ENCODE assay signal across 44 cellular contexts in the genomic region with DNA sequence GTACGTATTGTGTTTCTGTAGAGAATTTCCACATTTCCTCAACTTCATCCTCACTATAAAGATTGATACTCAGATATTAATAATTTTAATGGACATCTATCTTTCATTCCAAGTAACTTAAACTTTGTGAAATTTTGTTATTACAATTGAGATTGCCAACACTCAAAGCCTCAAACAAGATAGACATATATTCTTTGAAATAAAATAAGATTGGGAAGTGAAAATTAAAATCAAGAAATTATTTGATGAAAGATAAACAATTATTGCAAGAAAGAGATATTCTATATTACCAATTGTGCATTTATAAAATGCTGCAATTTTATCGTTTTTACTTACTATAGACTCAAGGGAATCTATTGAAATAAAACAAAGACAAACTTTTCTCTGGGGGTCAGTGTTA. TPM values are rescaled to one million over a fixed set of nuclear protein-coding genes. Genes with fewer than 3 reads are reported as not detected.
"Had no signal": no experiment of that assay in that cellular context is flagged by ENCODE, and none has a peak within 500 bp of the region (broad histone marks: within the 10 kb centered on the region; RNA-seq: fewer than 3 reads in every experiment).

A gene (minus strand): TSS at position 101 of the 400 bp plus-strand sequence. CDS start 1,337 bp downstream, outside the sequence.

- H3K4me3 Mint-ChIP-seq: activated naive CD4-positive, alpha-beta T cell treated with anti-CD3 and anti-CD28 coated beads for 36 hours; activated naive CD4-positive, alpha-beta T cell treated with anti-CD3 and anti-CD28 coated beads, Interleukin-2, amount 10 ng/mL, durations not matched to agents 7 days and 5 days; activated naive CD4-positive, alpha-beta T cell treated with anti-CD3 and anti-CD28 coated beads, Interleukin-2, amount 50 U/mL, for 24 hours; activated naive CD8-positive, alpha-beta T cell; activated naive CD8-positive, alpha-beta T cell treated with anti-CD3 and anti-CD28 coated beads for 36 hours; activated naive CD8-positive, alpha-beta T cell treated with anti-CD3 and anti-CD28 coated beads, Interleukin-2, amount 10 ng/mL, durations not matched to agents 7 days and 5 days; activated naive CD8-positive, alpha-beta T cell treated with anti-CD3 and anti-CD28 coated beads, Interleukin-2, amount 50 U/mL, for 24 hours; activated T-cell treated with anti-CD3 and anti-CD28 coated beads, Interleukin-2, amount 50 U/mL, for 24 hours; activated T-cell treated with anti-CD3 and anti-CD28 coated beads, Interleukin-2, amount 50 U/mL, for 4 hours; activated T-cell treated with anti-CD3 and anti-CD28 coated beads, Interleukin-2, amount 50 U/mL, for 72 hours; activated T-helper 1 cell treated with anti-CD3 and anti-CD28 coated beads, Interleukin-12 subunit alpha, Interleukin-12 subunit beta, Interleukin-2, Interleukin-4 antibody, amounts not matched to agents 30 ng/mL and 10 ng/mL and 1 ng/mL, durations not matched to agents 14 hours and 24 hours and 36 hours; activated T-helper 17 cell treated with anti-CD3 and anti-CD28 coated beads, Interleukin-2, amount 50 U/mL, for 72 hours; brain; central memory CD8-positive, alpha-beta T cell had no signal

- H3K36me3 Mint-ChIP-seq: activated naive CD4-positive, alpha-beta T cell treated with anti-CD3 and anti-CD28 coated beads, Interleukin-2, amount 10 ng/mL, durations not matched to agents 7 days and 5 days; activated naive CD4-positive, alpha-beta T cell treated with anti-CD3 and anti-CD28 coated beads, Interleukin-2, amount 50 U/mL, for 24 hours; activated naive CD4-positive, alpha-beta T cell treated with anti-CD3 and anti-CD28 coated beads, Interleukin-2, amount 50 U/mL, for 72 hours; activated naive CD8-positive, alpha-beta T cell; activated naive CD8-positive, alpha-beta T cell treated with anti-CD3 and anti-CD28 coated beads for 36 hours; activated naive CD8-positive, alpha-beta T cell treated with anti-CD3 and anti-CD28 coated beads, Interleukin-2, amount 10 ng/mL, durations not matched to agents 7 days and 5 days; brain had no signal

- H3K27ac ChIP-seq: adrenal gland, ascending aorta, body of pancreas, brain microvascular endothelial cell, breast epithelium, cardiac muscle cell had no signal

- H3K36me3 ChIP-seq: adrenal gland, ascending aorta, brain microvascular endothelial cell, breast epithelium, cardiac muscle cell had no signal

- H3K4me1 ChIP-seq: adrenal gland, ascending aorta, body of pancreas, breast epithelium had no signal

- H3K27me3 Mint-ChIP-seq: activated naive CD4-positive, alpha-beta T cell treated with anti-CD3 and anti-CD28 coated beads, Interleukin-2, amount 10 ng/mL, durations not matched to agents 7 days and 5 days; brain had no signal

- H3K27ac Mint-ChIP-seq: activated naive CD4-positive, alpha-beta T cell treated with anti-CD3 and anti-CD28 coated beads for 36 hours; activated naive CD4-positive, alpha-beta T cell treated with anti-CD3 and anti-CD28 coated beads, Interleukin-2, amount 10 ng/mL, durations not matched to agents 7 days and 5 days; activated naive CD4-positive, alpha-beta T cell treated with anti-CD3 and anti-CD28 coated beads, Interleukin-2, amount 50 U/mL, for 24 hours; activated naive CD4-positive, alpha-beta T cell treated with anti-CD3 and anti-CD28 coated beads, Interleukin-2, amount 50 U/mL, for 72 hours; activated naive CD8-positive, alpha-beta T cell; activated naive CD8-positive, alpha-beta T cell treated with anti-CD3 and anti-CD28 coated beads for 36 hours; activated naive CD8-positive, alpha-beta T cell treated with anti-CD3 and anti-CD28 coated beads, Interleukin-2, amount 10 ng/mL, durations not matched to agents 7 days and 5 days; activated naive CD8-positive, alpha-beta T cell treated with anti-CD3 and anti-CD28 coated beads, Interleukin-2, amount 50 U/mL, for 24 hours; activated T-cell treated with anti-CD3 and anti-CD28 coated beads, Interleukin-2, amount 50 U/mL, for 24 hours; activated T-cell treated with anti-CD3 and anti-CD28 coated beads, Interleukin-2, amount 50 U/mL, for 72 hours; activated T-helper 1 cell treated with anti-CD3 and anti-CD28 coated beads, Interleukin-12 subunit alpha, Interleukin-12 subunit beta, Interleukin-2, Interleukin-4 antibody, amounts not matched to agents 30 ng/mL and 10 ng/mL and 1 ng/mL, durations not matched to agents 14 hours and 24 hours and 36 hours; activated T-helper 17 cell treated with anti-CD3 and anti-CD28 coated beads, Interleukin-2, amount 50 U/mL, for 72 hours; activated T-helper 2 cell treated with anti-CD3 and anti-CD28 coated beads, Interferon-gamma antibody, Interleukin-2, Interleukin-4, amounts not matched to agents 10 μg/mL and 5 μg/mL and 100 μg/mL, durations not matched to agents 14 hours and 24 hours and 36 hours; brain had no signal

- H3K4me1 Mint-ChIP-seq: activated naive CD4-positive, alpha-beta T cell treated with anti-CD3 and anti-CD28 coated beads, Interleukin-2, amount 10 ng/mL, durations not matched to agents 7 days and 5 days; activated naive CD4-positive, alpha-beta T cell treated with anti-CD3 and anti-CD28 coated beads, Interleukin-2, amount 50 U/mL, for 24 hours; activated naive CD8-positive, alpha-beta T cell treated with anti-CD3 and anti-CD28 coated beads for 36 hours; activated naive CD8-positive, alpha-beta T cell treated with anti-CD3 and anti-CD28 coated beads, Interleukin-2, amount 10 ng/mL, durations not matched to agents 7 days and 5 days; activated naive CD8-positive, alpha-beta T cell treated with anti-CD3 and anti-CD28 coated beads, Interleukin-2, amount 50 U/mL, for 24 hours; activated T-helper 17 cell treated with anti-CD3 and anti-CD28 coated beads, Interleukin-2, amount 50 U/mL, for 72 hours; brain; central memory CD8-positive, alpha-beta T cell had no signal

- H3K4me3 ChIP-seq: adrenal gland, ascending aorta, body of pancreas, breast epithelium, cardiac muscle cell had no signal

- H3K9me3 ChIP-seq: adrenal gland, ascending aorta, body of pancreas, breast epithelium had no signal

- H3K9me3 Mint-ChIP-seq: activated naive CD4-positive, alpha-beta T cell treated with anti-CD3 and anti-CD28 coated beads for 36 hours; activated naive CD4-positive, alpha-beta T cell treated with anti-CD3 and anti-CD28 coated beads, Interleukin-2, amount 10 ng/mL, durations not matched to agents 7 days and 5 days; activated naive CD4-positive, alpha-beta T cell treated with anti-CD3 and anti-CD28 coated beads, Interleukin-2, amount 50 U/mL, for 24 hours; activated naive CD8-positive, alpha-beta T cell treated with anti-CD3 and anti-CD28 coated beads for 36 hours; activated naive CD8-positive, alpha-beta T cell treated with anti-CD3 and anti-CD28 coated beads, Interleukin-2, amount 10 ng/mL, durations not matched to agents 7 days and 5 days; activated T-cell treated with anti-CD3 and anti-CD28 coated beads, Interleukin-2, amount 50 U/mL, for 24 hours; activated T-cell treated with anti-CD3 and anti-CD28 coated beads, Interleukin-2, amount 50 U/mL, for 4 hours; activated T-helper 1 cell treated with anti-CD3 and anti-CD28 coated beads, Interleukin-12 subunit alpha, Interleukin-12 subunit beta, Interleukin-2, Interleukin-4 antibody, amounts not matched to agents 30 ng/mL and 10 ng/mL and 1 ng/mL, durations not matched to agents 14 hours and 24 hours and 36 hours; activated T-helper 17 cell treated with anti-CD3 and anti-CD28 coated beads, Interleukin-2, amount 50 U/mL, for 72 hours; activated T-helper 2 cell treated with anti-CD3 and anti-CD28 coated beads, Interferon-gamma antibody, Interleukin-2, Interleukin-4, amounts not matched to agents 10 μg/mL and 5 μg/mL and 100 μg/mL, durations not matched to agents 14 hours and 24 hours and 36 hours had no signal

- DNase-seq: activated effector memory CD4-positive, alpha-beta T cell treated with anti-CD3 and anti-CD28 coated beads, Interleukin-2, amount 50 U/mL, for 16 hours; activated effector memory CD4-positive, alpha-beta T cell treated with Interleukin-2 at 50 U/mL for 16 hours; activated gamma-delta T cell; activated gamma-delta T cell treated with Interleukin-2 at 50 U/mL for 16 hours; activated naive CD4-positive, alpha-beta T cell; activated naive CD4-positive, alpha-beta T cell treated with anti-CD3 and anti-CD28 coated beads for 36 hours; activated naive CD4-positive, alpha-beta T cell treated with anti-CD3 and anti-CD28 coated beads, Interleukin-2, amount 10 ng/mL, durations not matched to agents 7 days and 5 days; activated naive CD4-positive, alpha-beta T cell treated with anti-CD3 and anti-CD28 coated beads, Interleukin-2, amount 50 U/mL, for 16 hours; activated naive CD4-positive, alpha-beta T cell treated with Interleukin-2 at 50 U/mL for 16 hours; activated naive CD8-positive, alpha-beta T cell treated with anti-CD3 and anti-CD28 coated beads for 36 hours; activated naive CD8-positive, alpha-beta T cell treated with anti-CD3 and anti-CD28 coated beads, Interleukin-2, amount 10 ng/mL, durations not matched to agents 7 days and 5 days; activated naive CD8-positive, alpha-beta T cell treated with anti-CD3 and anti-CD28 coated beads, Interleukin-2, amount 50 U/mL, for 24 hours; activated T-cell treated with anti-CD3 and anti-CD28 coated beads, Interleukin-2, amount 50 U/mL, for 1 hour; activated T-cell treated with anti-CD3 and anti-CD28 coated beads, Interleukin-2, amount 50 U/mL, for 24 hours; activated T-cell treated with anti-CD3 and anti-CD28 coated beads, Interleukin-2, amount 50 U/mL, for 4 hours; activated T-cell treated with anti-CD3 and anti-CD28 coated beads, Interleukin-2, amount 50 U/mL, for 48 hours; activated T-cell treated with anti-CD3 and anti-CD28 coated beads, Interleukin-2, amount 50 U/mL, for 72 hours; adrenal gland; amniotic stem cell; amygdala; anterior cingulate cortex; aorta; body of pancreas; brain microvascular endothelial cell; caudate nucleus; central memory CD4-positive, alpha-beta T cell; cerebellar nuclear complex had no signal

- ATAC-seq: activated naive CD4-positive, alpha-beta T cell treated with anti-CD3 and anti-CD28 coated beads, Interleukin-2, amount 50 U/mL, for 72 hours; activated naive CD8-positive, alpha-beta T cell treated with anti-CD3 and anti-CD28 coated beads, Interleukin-2, amount 50 U/mL, for 24 hours; activated T-cell treated with anti-CD3 and anti-CD28 coated beads, Interleukin-2, amount 50 U/mL, for 4 hours; activated T-cell treated with anti-CD3 and anti-CD28 coated beads, Interleukin-2, amount 50 U/mL, for 72 hours; activated T-helper 17 cell treated with anti-CD3 and anti-CD28 coated beads, Interleukin-2, amount 50 U/mL, for 72 hours; body of pancreas had no signal

- FAIRE-seq: astrocyte, bronchial epithelial cell had no signal

RNA-seq across cellular contexts. Expression of the gene that starts here (rescaled TPM):
- total RNA-seq: activated naive CD4-positive, alpha-beta T cell treated with anti-CD3 and anti-CD28 coated beads for 36 hours; activated naive CD4-positive, alpha-beta T cell treated with anti-CD3 and anti-CD28 coated beads, Interleukin-2, amount 50 U/mL, for 72 hours; activated naive CD8-positive, alpha-beta T cell treated with anti-CD3 and anti-CD28 coated beads for 36 hours; activated naive CD8-positive, alpha-beta T cell treated with anti-CD3 and anti-CD28 coated beads, Interleukin-2, amount 10 ng/mL, durations not matched to agents 7 days and 5 days; activated T-cell treated with anti-CD3 and anti-CD28 coated beads, Interleukin-2, amount 50 U/mL, for 4 hours; activated T-cell treated with anti-CD3 and anti-CD28 coated beads, Interleukin-2, amount 50 U/mL, for 72 hours; activated T-helper 1 cell treated with anti-CD3 and anti-CD28 coated beads, Interleukin-12 subunit alpha, Interleukin-12 subunit beta, Interleukin-2, Interleukin-4 antibody, amounts not matched to agents 30 ng/mL and 10 ng/mL and 1 ng/mL, durations not matched to agents 14 hours and 24 hours and 36 hours; activated T-helper 17 cell treated with anti-CD3 and anti-CD28 coated beads, Interleukin-2, amount 50 U/mL, for 72 hours; activated T-helper 2 cell treated with anti-CD3 and anti-CD28 coated beads, Interferon-gamma antibody, Interleukin-2, Interleukin-4, amounts not matched to agents 10 μg/mL and 5 μg/mL and 100 μg/mL, durations not matched to agents 14 hours and 24 hours and 36 hours; adrenal gland; aorta; ascending aorta; astrocyte; body of pancreas; breast epithelium; bronchial epithelial cell; cardiac muscle cell; cardiac septum; cerebellum; chondrocyte had no signal
- polyA plus RNA-seq: adipose tissue, adrenal gland, aorta, cardiac muscle cell had no signal
